ENCODE assay signal across 1 cellular context in the genomic region with DNA sequence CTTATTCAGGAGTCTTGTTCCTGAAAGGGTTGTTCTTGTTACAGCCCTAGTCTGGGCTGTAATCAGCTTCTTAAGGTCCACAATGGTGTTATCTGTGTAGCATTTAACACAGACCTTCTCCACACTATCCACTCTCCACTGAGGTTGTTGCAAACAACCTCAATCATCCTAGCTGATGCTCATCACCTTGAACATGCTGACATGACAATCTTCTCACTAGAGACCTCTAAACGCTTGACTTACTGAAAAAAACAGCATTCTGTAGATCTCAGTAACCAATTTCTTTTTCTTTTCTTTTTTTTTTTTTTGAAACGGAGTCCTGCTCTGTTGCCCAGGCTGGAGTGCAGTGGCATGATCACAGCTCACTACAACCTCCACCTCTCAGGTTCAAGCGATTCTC.
TF ChIP-seq lines count a peak whose summit lies in the region.

No MANE protein-coding gene starts in this region.

TF ChIP-seq in GM12878, 131 proteins besides CTCF, POLR2A, EP300 and RAD21:
- TF ChIP-seq POLR2AphosphoS5 (IDR thresholded peaks at IDR 0.05; ENCODE audit: low read length) (0 out of 2 replicates have a peak, but pooled peaks have one; percentile 34), KDM1A (IDR thresholded peaks at IDR 0.05; ENCODE audit: borderline replicate concordance) (no peak)
TF ChIP-seq in GM12878: peak in this region for 1.
